9 cellular contexts compared by ENCODE assay signal in the genomic region with DNA sequence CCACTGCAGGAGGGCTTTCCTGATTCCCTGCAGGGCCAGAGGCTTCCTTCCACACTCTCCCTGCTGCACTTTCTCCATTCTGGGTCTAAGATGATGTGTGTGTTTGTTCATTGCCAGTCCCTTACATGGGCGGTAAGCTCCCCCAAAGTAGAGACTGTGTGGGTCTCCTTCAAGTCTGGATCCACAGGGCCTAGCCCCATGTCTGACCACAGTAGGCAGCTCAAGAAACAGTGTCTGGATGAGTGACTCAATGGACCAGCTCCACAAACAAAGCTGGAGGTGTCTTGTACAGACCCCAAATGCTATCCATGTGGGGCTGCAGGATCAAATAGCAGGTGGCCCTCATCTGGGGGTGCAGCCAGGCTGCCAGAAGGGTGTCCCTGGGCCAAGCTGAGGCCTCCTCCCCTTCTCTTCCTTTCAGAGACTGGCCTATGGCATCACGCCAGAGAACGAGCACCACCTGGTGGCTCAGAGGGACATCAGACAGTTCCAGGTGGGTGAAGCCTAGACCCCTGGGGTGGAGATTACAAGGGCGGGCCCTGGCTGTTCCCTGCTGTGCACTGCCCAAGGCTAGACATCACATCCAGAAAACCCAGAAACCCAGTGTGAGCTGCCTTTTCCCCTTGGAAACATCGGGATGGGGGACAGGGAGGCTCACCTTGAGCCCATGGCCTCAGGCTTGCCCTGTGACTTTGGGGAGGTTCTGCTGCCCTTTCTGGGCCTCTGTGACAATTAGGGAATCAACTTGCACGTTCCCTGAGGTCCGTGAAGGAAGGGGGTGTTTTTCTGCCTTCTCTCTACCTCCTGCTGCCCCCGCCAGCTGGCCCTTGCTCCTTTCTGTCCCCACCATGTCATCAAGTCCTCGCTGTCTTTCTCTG. TPM values are rescaled to one million over a fixed set of nuclear protein-coding genes. Genes with fewer than 3 reads are reported as not detected.
DNase-seq lines count a peak whose midpoint lies in the region; ATAC-seq and TF ChIP-seq lines count a peak whose summit lies in the region.
"Had no signal": no experiment of that assay in that cellular context is flagged by ENCODE, and none has a peak within 500 bp of the region (broad histone marks: within the 10 kb centered on the region; RNA-seq: fewer than 3 reads in every experiment).

No MANE protein-coding gene starts in this region.

- H3F3A ChIP-seq in GM23338 (replicated peaks; ENCODE audit: low read depth) (no peaks in the 10 kb centered on the region), neural progenitor cell (ENCODE audit: low read depth) (no peaks in the 10 kb centered on the region)

- H3K4me1 ChIP-seq in GM23338 (ENCODE audit: insufficient read depth): peaks cover 8% of the 10 kb centered on the region; the same call in 1 of the 2 replicates
- H3K4me1 ChIP-seq in esophagus squamous epithelium: peaks cover 0 to 6% (median 0%) of the 10 kb centered on the region in 3 donors
- no peaks in the 10 kb centered on the region for H3K4me1 ChIP-seq in neural progenitor cell

- H2AFZ ChIP-seq in GM23338: peak overlapping the region; percentile 10; the same call in 1 of the 2 replicates
- no peak overlapping the region for H2AFZ ChIP-seq in neural progenitor cell (replicated peaks)

- H3K9me2 ChIP-seq in GM23338 (ENCODE audit: insufficient read depth): no peaks in the 10 kb centered on the region

- H3K4me3 ChIP-seq in GM23338: no peak overlapping the region
- no peak overlapping the region for H3K4me3 ChIP-seq in esophagus squamous epithelium
- no peak overlapping the region for H3K4me3 ChIP-seq in neural progenitor cell

- peaks cover 16% of the 10 kb centered on the region; the same call in 2 of the 3 replicates for H3K4me1 Mint-ChIP-seq in GM23338
- peaks cover 5% of the 10 kb centered on the region for H3K4me1 Mint-ChIP-seq in neural progenitor cell

- H3K36me3 ChIP-seq in GM23338 (ENCODE audit: insufficient read depth) (no peaks in the 10 kb centered on the region), esophagus squamous epithelium (no peaks in the 10 kb centered on the region), neural progenitor cell (no peaks in the 10 kb centered on the region)

- no peak for TF ChIP-seq POLR2A in esophagus squamous epithelium (IDR thresholded peaks at IDR 0.05)

- H3K9me3 Mint-ChIP-seq in GM23338 (no peaks in the 10 kb centered on the region), neural progenitor cell (no peaks in the 10 kb centered on the region)
- H3K9me3 Mint-ChIP-seq: CD8-positive, alpha-beta T cell had no signal

- no peak overlapping the region for H3K27ac ChIP-seq in GM23338 (ENCODE audit: low read depth)
- no peak overlapping the region for H3K27ac ChIP-seq in VCaP
- H3K27ac ChIP-seq in esophagus squamous epithelium: no peak overlapping the region
- no peak overlapping the region for H3K27ac ChIP-seq in neural progenitor cell

- H3K4me3 Mint-ChIP-seq in GM23338 (no peak overlapping the region), neural progenitor cell (no peak overlapping the region)
- H3K4me3 Mint-ChIP-seq: CD8-positive, alpha-beta T cell had no signal

- H3K9me3 ChIP-seq in esophagus squamous epithelium: no peaks in the 10 kb centered on the region
- no peaks in the 10 kb centered on the region for H3K9me3 ChIP-seq in neural progenitor cell (ENCODE audit: low read depth)

- DNase-seq in NCI-H2196 (lab: John Stamatoyannopoulos, UW; ENCODE audit: unreplicated experiment) (peak; percentile 9), NCI-H2196 treated with DMSO at 0.1 percent for 48 hours (lab: John Stamatoyannopoulos, UW; ENCODE audit: unreplicated experiment) (no peak), GM23338 (ENCODE audit: low spot score) (peak; percentile 74), MV-4-11 (lab: John Stamatoyannopoulos, UW) (peak; percentile 37), esophagus squamous epithelium (lab: John Stamatoyannopoulos, UW) (no peak), neural progenitor cell (ENCODE audit: low spot score) (peak; percentile 70)

- no peak overlapping the region for H3K9ac ChIP-seq in neural progenitor cell

- H3K36me3 Mint-ChIP-seq in GM23338 (ENCODE audit: low read depth): no peaks in the 10 kb centered on the region; the same call in 2 of the 3 replicates
- H3K36me3 Mint-ChIP-seq in neural progenitor cell: no peaks in the 10 kb centered on the region
- H3K36me3 Mint-ChIP-seq: CD8-positive, alpha-beta T cell had no signal

- WGBS in esophagus squamous epithelium, 2 donors: 71 to 88% methylated on average over 3 to 7 of the region's 9 CpGs

- intact Hi-C loops in esophagus squamous epithelium (cut with DNase I): loop anchor here (2.0 kb wide), 1 partner anchor 237 kb away; no protein-coding TSS in a partner anchor

- H3K27me3 ChIP-seq in GM23338 (ENCODE audit: insufficient read depth): no peaks in the 10 kb centered on the region
- peaks cover 0 to 8% (median 0%) of the 10 kb centered on the region in 4 donors for H3K27me3 ChIP-seq in esophagus squamous epithelium
- no peaks in the 10 kb centered on the region for H3K27me3 ChIP-seq in neural progenitor cell

- H4K20me1 ChIP-seq in GM23338 (replicated peaks; ENCODE audit: insufficient read depth) (no peaks in the 10 kb centered on the region), neural progenitor cell (ENCODE audit: low read depth) (no peaks in the 10 kb centered on the region)

- H3K27me3 Mint-ChIP-seq in GM23338 (ENCODE audit: insufficient read depth, low read depth, poor library complexity): no peaks in the 10 kb centered on the region
- H3K27me3 Mint-ChIP-seq in neural progenitor cell (ENCODE audit: insufficient read depth, low read depth): peaks cover 11% of the 10 kb centered on the region

- peak; percentile 87 for ATAC-seq in GM23338
- no peak for ATAC-seq in GM18861 (IDR thresholded peaks at IDR 0.05; ENCODE audit: unreplicated experiment)
- ATAC-seq: CD8-positive, alpha-beta T cell had no signal

- H3K79me2 ChIP-seq in GM23338 (replicated peaks; ENCODE audit: insufficient read depth) (no peaks in the 10 kb centered on the region), neural progenitor cell (ENCODE audit: low read depth) (no peaks in the 10 kb centered on the region)

- no peak overlapping the region for H3K27ac Mint-ChIP-seq in GM23338
- no peak overlapping the region for H3K27ac Mint-ChIP-seq in neural progenitor cell
- H3K27ac Mint-ChIP-seq: CD8-positive, alpha-beta T cell had no signal

- H3K4me2 ChIP-seq in GM23338 (no peak overlapping the region), neural progenitor cell (no peak overlapping the region)

- TF ChIP-seq CTCF in GM23338 (conservative IDR thresholded peaks at IDR 0.05; ENCODE audit: low read depth in 2 of 2): peak; percentile 67 to 94
- TF ChIP-seq CTCF in VCaP (conservative IDR thresholded peaks at IDR 0.05): peak; percentile 72
- peak in 5 of 6 experiments; percentile 65 to 77 (median 73) for TF ChIP-seq CTCF in esophagus squamous epithelium (IDR thresholded peaks at IDR 0.05)
- peak; percentile 72 for TF ChIP-seq CTCF in neural progenitor cell (IDR thresholded peaks at IDR 0.05)

TF ChIP-seq in GM23338, 12 proteins besides CTCF, POLR2A, EP300 and RAD21:
- TF ChIP-seq STAT1 (IDR thresholded peaks at IDR 0.05; ENCODE audit: unreplicated experiment): no peak
- peak; percentile 31 for TF ChIP-seq JUNB (IDR thresholded peaks at IDR 0.05; ENCODE audit: unreplicated experiment)

RNA-seq across cellular contexts. Expression of gene SLC6A2, which starts 45.9 kb away (rescaled TPM):
- total RNA-seq in GM23338 (2014; rRNA removed; shearing (Covaris generic)): 0.27 and 0.35 TPM in 2 replicates
- polyA plus RNA-seq in GM23338 (2016; fragmentation: Nextera tagmentation; extraction: Ambion mirVana): 0.23 and 0.39 TPM in 2 replicates
- total RNA-seq in esophagus squamous epithelium: under 1 TPM in 2 of 4 donors, not detected in 2; 0.18 to 0.76 TPM
- total RNA-seq in neural progenitor cell (ENCODE audit: low replicate concordance): not detected in 2 replicates
- total RNA-seq: CD8-positive, alpha-beta T cell had no signal

Comparison
In these comparisons a context has a peak if more than half of its experiments do, and no peak if none do; other contexts are left out.
1. DNase-seq: peak in NCI-H2196 (single experiment), GM23338 (single experiment), MV-4-11 (single experiment) and neural progenitor cell (single experiment); none in NCI-H2196 treated with DMSO at 0.1 percent for 48 hours (single experiment) and esophagus squamous epithelium (single experiment).
2. Peak in every context shown above with its lines, with median percentiles within 50 percentile points of each other: CTCF ChIP-seq.